In the genomic region with DNA sequence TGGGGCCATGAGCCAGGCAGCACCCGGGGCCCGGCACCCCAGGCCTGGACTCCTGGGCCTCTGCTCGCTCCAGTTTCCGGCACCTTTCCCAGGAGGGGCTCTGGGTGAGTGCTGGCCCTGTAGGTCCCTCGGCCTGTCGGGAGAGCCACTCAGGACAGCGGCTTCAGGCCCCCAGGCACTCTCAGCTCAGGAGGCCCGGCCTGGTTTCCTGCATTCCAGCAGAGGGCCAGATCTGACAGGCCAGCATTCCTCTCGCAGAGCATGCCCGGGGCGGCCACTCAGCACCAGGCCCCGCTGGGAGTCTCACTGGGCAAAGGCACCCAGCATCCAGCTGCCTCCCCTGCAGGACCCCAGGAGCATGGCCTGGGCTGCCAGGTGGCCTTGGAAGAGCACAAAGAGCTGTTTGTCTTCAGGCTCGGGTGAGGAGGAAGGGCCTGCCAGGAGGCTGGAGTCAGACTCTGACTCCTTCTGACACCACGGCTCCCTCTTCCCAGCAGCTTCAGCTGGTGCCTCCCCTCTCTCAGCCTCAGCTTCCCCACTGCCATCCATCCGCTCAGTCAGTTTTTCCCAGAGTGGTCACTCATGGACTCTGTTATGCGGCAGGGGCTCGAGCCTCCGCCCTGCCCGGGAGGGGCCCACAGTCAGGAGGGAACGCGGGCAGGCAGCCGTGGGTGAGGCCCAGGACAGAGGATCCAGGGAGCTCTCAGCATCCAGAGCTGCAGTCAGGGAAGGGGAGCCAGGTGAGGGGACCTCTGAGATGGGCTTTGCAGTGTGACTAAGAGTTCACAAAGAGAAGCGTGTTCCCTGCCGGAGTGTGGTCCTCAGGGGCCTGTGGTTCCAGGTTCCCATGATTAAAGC, we compare ENCODE assay signal across 8 cellular contexts. TPM values are rescaled to one million over a fixed set of nuclear protein-coding genes. Genes with fewer than 3 reads are reported as not detected.
A peak's percentile ranks its signal among the peaks of the same experiment; 100 is the strongest.
DNase-seq lines count a peak whose midpoint lies in the region; ATAC-seq lines count a peak whose summit lies in the region.

No MANE protein-coding gene starts in this region.

- H3K4me3 ChIP-seq in adipocyte (ENCODE audit: low read length), result no peak overlapping the region

- H3K4me1 ChIP-seq in adipocyte (ENCODE audit: control insufficient read depth, insufficient read depth, low read length), result no peaks in the 10 kb centered on the region

- ATAC-seq in GM19395 (IDR thresholded peaks at IDR 0.05; ENCODE audit: unreplicated experiment) (no peak), HG02678 (IDR thresholded peaks at IDR 0.05; ENCODE audit: unreplicated experiment) (no peak)

- no peak overlapping the region for H3K9ac ChIP-seq in adipocyte (ENCODE audit: low read length)

- H3K27me3 ChIP-seq in adipocyte (replicated peaks; ENCODE audit: control insufficient read depth, insufficient read depth, low read length), result peaks cover 2% of the 10 kb centered on the region

- H3K36me3 ChIP-seq in adipocyte (ENCODE audit: control insufficient read depth, insufficient read depth, low read length, severe bottlenecking), result no peaks in the 10 kb centered on the region

- DNase-seq in HT1080 (ENCODE audit: low read depth), result peak; percentile 50
- peak; percentile 67 for DNase-seq in adipocyte (ENCODE audit: low read depth)
- DNase-seq in hypothalamus (lab: John Stamatoyannopoulos, UW), result peak in 28 of 51 donors; percentile 14 to 79 (median 44)
- DNase-seq in putamen (ENCODE audit: low spot score), result peak; percentile 70
- no peak for DNase-seq in DMS79 treated with DMSO at 0.1 percent for 48 hours (lab: John Stamatoyannopoulos, UW)
- no peak for DNase-seq in GM19240 (ENCODE audit: insufficient read length, low spot score)

- H3K9me3 ChIP-seq in adipocyte (ENCODE audit: control insufficient read depth, low read length), result no peaks in the 10 kb centered on the region

RNA-seq across cellular contexts. Expression of a gene that starts 51.7 kb away (rescaled TPM):
- 0.33 and 0.68 TPM in 2 replicates for total RNA-seq in HT1080 (2014; rRNA removed; shearing (Covaris generic))
- 0.41 and 0.52 TPM in 2 replicates for polyA plus RNA-seq in HT1080 (2015; cell fraction: cytosol; rRNA removed)
- 0.44 and 0.75 TPM in 2 replicates for polyA plus RNA-seq in HT1080 (2015; cell fraction: nucleus; rRNA removed)

Comparison
In these comparisons a context has a peak if more than half of its experiments do, and no peak if none do; other contexts are left out.
1. DNase-seq: peak in HT1080 (single experiment), adipocyte (single experiment), hypothalamus (28 of 51) and putamen (single experiment); none in DMS79 treated with DMSO at 0.1 percent for 48 hours (single experiment) and GM19240 (single experiment).